In genomic region chr2:24821433-24821891, GRCh38 we compare ENCODE assay signal across 18 cellular contexts. TPM values are rescaled to one million over a fixed set of nuclear protein-coding genes. Genes with fewer than 3 reads are reported as not detected.
A peak's percentile ranks its signal among the peaks of the same experiment; 100 is the strongest.
DNase-seq lines count a peak whose midpoint lies in the region; ATAC-seq and TF ChIP-seq lines count a peak whose summit lies in the region.
"Had no signal": no experiment of that assay in that cellular context is flagged by ENCODE, and none has a peak within 500 bp of the region (broad histone marks: within the 10 kb centered on the region; RNA-seq: fewer than 3 reads in every experiment).

No MANE protein-coding gene starts in this region.

- peak overlapping the region; percentile 25 for H3K23ac ChIP-seq in mesendoderm (ENCODE audit: low read length)

- peaks cover 0 to 4% of the 10 kb centered on the region in 2 donors for H3K4me1 ChIP-seq in right atrium auricular region
- H3K4me1 ChIP-seq in mesendoderm (ENCODE audit: control insufficient read depth, low read depth, low read length) = peaks cover 6% of the 10 kb centered on the region
- H3K4me1 ChIP-seq: left lung, uterus had no signal

- no peak overlapping the region for H3K4me2 ChIP-seq in mesendoderm (ENCODE audit: low read length)

- intact Hi-C loops in cardiac septum (cut with DNase I) = no loop called here

- H3K9ac ChIP-seq in mesendoderm (ENCODE audit: low read length) = no peak overlapping the region

- DNase-seq in right atrium auricular region (ENCODE audit: low spot score) (peak; percentile 42), cardiac septum (ENCODE audit: low spot score) (no peak), coronary artery (ENCODE audit: low spot score) (peak; percentile 52), mesendoderm (no peak), SIG-M5 (lab: John Stamatoyannopoulos, UW) (no peak), NCI-H2107 treated with DMSO at 0.1 percent for 48 hours (lab: John Stamatoyannopoulos, UW; ENCODE audit: unreplicated experiment) (no peak), HT-29 (ENCODE audit: low spot score) (no peak)
- DNase-seq: activated B cell treated with CpG ODN at 0.5 μM for 24 hours; heart left ventricle; KG1; NCI-H1417 treated with DMSO at 0.1 percent for 48 hours; NCI-H510A treated with DMSO at 0.1 percent for 48 hours; stimulated activated CD4-positive, alpha-beta T cell treated with anti-CD3 and anti-CD28 coated beads, Interleukin-2, amount 100 ng/mL, for 24 hours; SW 1271 had no signal

- H3K36me3 ChIP-seq in right atrium auricular region (peaks cover 10% of the 10 kb centered on the region), mesendoderm (ENCODE audit: control insufficient read depth, insufficient read depth, low read length) (peaks cover 15% of the 10 kb centered on the region)
- H3K36me3 ChIP-seq: uterus had no signal

- no peaks in the 10 kb centered on the region for H3K27me3 ChIP-seq in right atrium auricular region
- no peaks in the 10 kb centered on the region for H3K27me3 ChIP-seq in mesendoderm (ENCODE audit: insufficient read depth, low read length, poor library complexity)
- H3K27me3 ChIP-seq: heart left ventricle, left lung, uterus had no signal

- no peak for ATAC-seq in HG03175 (IDR thresholded peaks at IDR 0.05; ENCODE audit: unreplicated experiment)
- ATAC-seq: heart left ventricle; left lung; naive thymus-derived CD4-positive, alpha-beta T cell had no signal

- H4K8ac ChIP-seq in mesendoderm (ENCODE audit: low read depth, low read length) = no peak overlapping the region

- no peak overlapping the region for H3K18ac ChIP-seq in mesendoderm (ENCODE audit: low read length)

- no peak overlapping the region for H3K56ac ChIP-seq in mesendoderm (ENCODE audit: low read length)

- H3K27ac ChIP-seq in right atrium auricular region (no peak overlapping the region), coronary artery (no peak overlapping the region), mesendoderm (ENCODE audit: low read depth, low read length) (no peak overlapping the region)
- H3K27ac ChIP-seq: heart left ventricle, left lung, uterus had no signal

- H3K4me3 ChIP-seq in right atrium auricular region (no peak overlapping the region), coronary artery (no peak overlapping the region), mesendoderm (ENCODE audit: low read length) (no peak overlapping the region)
- H3K4me3 ChIP-seq: heart left ventricle, left lung, uterus had no signal

- H3K79me2 ChIP-seq in mesendoderm (ENCODE audit: control insufficient read depth, insufficient read depth, low read length) = no peaks in the 10 kb centered on the region

- WGBS in mesendoderm (ENCODE audit: extremely low coverage, insufficient coverage, low lambda C conversion rate) = no CpG with 5 or more reads among the region's 15 CpGs

- H3K79me1 ChIP-seq in mesendoderm (ENCODE audit: low read length) = no peaks in the 10 kb centered on the region

- TF ChIP-seq CTCF in right atrium auricular region (IDR thresholded peaks at IDR 0.05) (no peak), coronary artery (IDR thresholded peaks at IDR 0.05) (no peak)

- no peak overlapping the region for H2BK15ac ChIP-seq in mesendoderm (replicated peaks; ENCODE audit: low read depth)

- H2BK120ac ChIP-seq in mesendoderm (ENCODE audit: low read depth, low read length) = no peak overlapping the region

- H2AK5ac ChIP-seq in mesendoderm (ENCODE audit: low read length) = no peak overlapping the region

- H3K9me3 ChIP-seq in right atrium auricular region = no peaks in the 10 kb centered on the region
- H3K9me3 ChIP-seq: heart left ventricle, left lung, uterus had no signal

- no peak overlapping the region for H3K4ac ChIP-seq in mesendoderm (ENCODE audit: low read depth, low read length)

- no peak overlapping the region for H4K5ac ChIP-seq in mesendoderm (ENCODE audit: low read length)

- H2BK5ac ChIP-seq in mesendoderm (ENCODE audit: low read length) = no peak overlapping the region

RNA-seq across cellular contexts. Expression of gene CENPO, which starts 28.2 kb away (rescaled TPM):
- total RNA-seq in right atrium auricular region = 1 to 10 TPM; 1.2 to 1.7 TPM
- total RNA-seq in cardiac septum = 2.3 TPM
- polyA plus RNA-seq in mesendoderm (2013, experiment 1 of 2) = 36.1 TPM
- 36.9 TPM for polyA plus RNA-seq in mesendoderm (2013, experiment 2 of 2)
- 24.2 and 30.8 TPM in 2 replicates for total RNA-seq in HT-29 (2014; rRNA removed; shearing (Covaris generic))

RNA-seq across cellular contexts. Expression of gene PTRHD1, which starts 28.3 kb away (rescaled TPM):
- total RNA-seq in right atrium auricular region (10 to 100 TPM; 12.8 to 17.7 TPM), cardiac septum (23.2 TPM)
- polyA plus RNA-seq in mesendoderm (2013, experiment 1 of 2) = 91.1 TPM
- 89.8 TPM for polyA plus RNA-seq in mesendoderm (2013, experiment 2 of 2)
- total RNA-seq in HT-29 (2014; rRNA removed; shearing (Covaris generic)) = 57.9 and 58.1 TPM in 2 replicates

Comparison
In these comparisons a context has a peak if more than half of its experiments do, and no peak if none do; other contexts are left out.
1. DNase-seq: peak in right atrium auricular region (single experiment) and coronary artery (single experiment); none in cardiac septum (single experiment), mesendoderm (single experiment), SIG-M5 (single experiment), NCI-H2107 treated with DMSO at 0.1 percent for 48 hours (single experiment) and HT-29 (single experiment).